In the genomic region with DNA sequence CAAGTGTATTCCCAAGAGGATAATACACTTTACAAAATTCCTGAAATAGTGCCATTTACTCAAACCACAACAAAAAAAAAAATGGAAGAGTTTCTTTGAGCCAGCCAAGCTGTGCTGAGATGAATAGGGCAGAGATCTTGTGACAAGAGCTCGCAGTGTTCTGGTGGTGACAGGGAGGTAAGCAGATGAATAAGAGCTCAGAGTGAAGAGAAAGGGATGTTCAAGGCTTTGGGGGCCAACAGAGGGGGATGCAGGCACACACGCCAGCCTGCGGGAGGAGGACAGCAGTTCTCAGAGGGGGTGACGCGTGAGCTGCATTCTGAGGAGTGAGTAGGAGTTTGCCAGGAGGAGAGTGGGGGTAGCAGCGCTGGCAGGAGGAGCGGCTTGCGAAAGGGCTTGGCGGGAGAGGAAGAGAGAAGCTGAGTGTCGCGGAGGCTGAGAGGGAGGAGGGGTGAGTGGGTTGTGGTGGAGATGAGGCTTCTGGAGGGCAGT, we compare ENCODE assay signal across 9 cellular contexts.
A peak's percentile ranks its signal among the peaks of the same experiment; 100 is the strongest.
DNase-seq lines count a peak whose midpoint lies in the region; ATAC-seq and TF ChIP-seq lines count a peak whose summit lies in the region.
"Had no signal": no experiment of that assay in that cellular context is flagged by ENCODE, and none has a peak within 500 bp of the region (broad histone marks: within the 10 kb centered on the region; RNA-seq: fewer than 3 reads in every experiment).

No MANE protein-coding gene starts in this region.

- H3K79me1 ChIP-seq in mesenchymal stem cell (replicated peaks; ENCODE audit: low read length, poor library complexity, severe bottlenecking) = peaks cover 3% of the 10 kb centered on the region

- 6 to 10% methylated on average over 11 of the region's 11 CpGs for WGBS in ectodermal cell, 2 experiments
- WGBS in mesenchymal stem cell = 22% methylated on average over 11 of the region's 11 CpGs
- 74 to 77% methylated on average over 11 of the region's 11 CpGs for WGBS in aorta, 2 donors

- no peak overlapping the region for H2BK120ac ChIP-seq in mesenchymal stem cell (ENCODE audit: low read depth, low read length)

- H3K23ac ChIP-seq in mesenchymal stem cell (ENCODE audit: low read length in 2 of 2) = no peak overlapping the region

- H3K4me3 Mint-ChIP-seq in MCF 10A (ENCODE audit: unreplicated experiment) = no peak overlapping the region

- TF ChIP-seq CTCF in breast epithelium (IDR thresholded peaks at IDR 0.05) = no peak
- no peak for TF ChIP-seq CTCF in MCF 10A (IDR thresholded peaks at IDR 0.05; ENCODE audit: unreplicated experiment)

- peak overlapping the region; percentile 13 for H3K4me2 ChIP-seq in mesenchymal stem cell (ENCODE audit: low read length, poor library complexity, severe bottlenecking)
- H3K4me2 ChIP-seq: BLaER1 treated with 17β-estradiol and CSF1 and Interleukin-3, amounts not matched to agents 10 nM and 100 nM had no signal

- DNase-seq in breast epithelium (ENCODE audit: low spot score in 2 of 2) (peak; percentile 44 to 56), MCF 10A (ENCODE audit: unreplicated experiment) (no peak), mesenchymal stem cell (peak; percentile 77), aorta (peak; percentile 80 to 88), NCI-H2227 (lab: John Stamatoyannopoulos, UW; ENCODE audit: unreplicated experiment) (no peak), NCI-H510A treated with DMSO at 0.1 percent for 48 hours (lab: John Stamatoyannopoulos, UW) (no peak)

- H2BK15ac ChIP-seq in mesenchymal stem cell (ENCODE audit: low read depth, poor library complexity, severe bottlenecking) = no peak overlapping the region

- H2BK12ac ChIP-seq in mesenchymal stem cell (ENCODE audit: low read length in 2 of 2) = peak overlapping the region in 1 of 2 experiments; percentile 76

- POLR2A ChIA-PET in MCF 10A (lab: Yijun Ruan, JAX) = no interaction called here

- no peak overlapping the region for H3K14ac ChIP-seq in mesenchymal stem cell (ENCODE audit: low read length in 2 of 2)

- CTCF ChIA-PET in MCF 10A (lab: Yijun Ruan, JAX) = interaction anchor here (0.7 to 12.3 kb wide), 8 partner anchors 12 to 739 kb away, joined by 3 to 286 read pairs (median 6); no protein-coding TSS in a partner anchor

- H2AK5ac ChIP-seq in mesenchymal stem cell (ENCODE audit: low read length, severe bottlenecking) = no peak overlapping the region

- no peak overlapping the region for H4K8ac ChIP-seq in mesenchymal stem cell (ENCODE audit: low read length)

- H4K91ac ChIP-seq in mesenchymal stem cell (ENCODE audit: low read length) = no peak overlapping the region

- peak overlapping the region; percentile 67 for H3K18ac ChIP-seq in mesenchymal stem cell (ENCODE audit: low read depth in 1 of 2, low read length in 2 of 2)

- BruUV-seq in MCF 10A (replicated peaks; lab: Mats Ljungman, UMichigan) = no TSS peak

- H3K9ac ChIP-seq in mesenchymal stem cell (ENCODE audit: low read length) = peak overlapping the region; percentile 66
- H3K9ac ChIP-seq: BLaER1 treated with 17β-estradiol and CSF1 and Interleukin-3, amounts not matched to agents 10 nM and 100 nM had no signal

- H3K36me3 ChIP-seq in breast epithelium = no peaks in the 10 kb centered on the region
- H3K36me3 ChIP-seq in ectodermal cell (ENCODE audit: control insufficient read depth, insufficient read depth, low read length) = no peaks in the 10 kb centered on the region
- peaks cover 20 to 24% of the 10 kb centered on the region in 2 experiments for H3K36me3 ChIP-seq in mesenchymal stem cell (ENCODE audit: control insufficient read depth in 1 of 2, insufficient read depth in 2 of 2, low read depth in 1 of 2, low read length in 2 of 2)
- H3K36me3 ChIP-seq in aorta (ENCODE audit: control insufficient read depth in 1 of 2, insufficient read depth in 2 of 2, low read length in 1 of 2) = peaks cover 0 to 3% of the 10 kb centered on the region in 2 donors

- no peaks in the 10 kb centered on the region for H3K27me3 Mint-ChIP-seq in MCF 10A (ENCODE audit: insufficient read depth, unreplicated experiment)

- H3K27ac ChIP-seq in breast epithelium (peak overlapping the region; percentile 68 to 81), ectodermal cell (ENCODE audit: insufficient read depth, low read depth, low read length, poor library complexity, severe bottlenecking) (peak overlapping the region; percentile 66), mesenchymal stem cell (ENCODE audit: low read length, poor library complexity, severe bottlenecking) (no peak overlapping the region), aorta (ENCODE audit: low read depth in 1 of 2, low read length in 2 of 2) (no peak overlapping the region)
- H3K27ac ChIP-seq: BLaER1 treated with 17β-estradiol and CSF1 and Interleukin-3, amounts not matched to agents 10 nM and 100 nM had no signal

- no peak overlapping the region for H3K27ac Mint-ChIP-seq in MCF 10A (ENCODE audit: low read depth, unreplicated experiment)

- H3K4me1 ChIP-seq in breast epithelium = no peaks in the 10 kb centered on the region
- H3K4me1 ChIP-seq in ectodermal cell (ENCODE audit: control insufficient read depth, insufficient read depth, low read length) = peaks cover 10% of the 10 kb centered on the region
- H3K4me1 ChIP-seq in mesenchymal stem cell (ENCODE audit: control insufficient read depth, insufficient read depth, low read depth, low read length) = peaks cover 7% of the 10 kb centered on the region
- H3K4me1 ChIP-seq in aorta (ENCODE audit: control insufficient read depth in 1 of 2, insufficient read depth in 2 of 2, low read length in 2 of 2) = peaks cover 0 to 4% of the 10 kb centered on the region in 2 donors
- H3K4me1 ChIP-seq: BLaER1 treated with 17β-estradiol and CSF1 and Interleukin-3, amounts not matched to agents 10 nM and 100 nM had no signal

- H3K27me3 ChIP-seq in breast epithelium (no peaks in the 10 kb centered on the region), ectodermal cell (ENCODE audit: control insufficient read depth, insufficient read depth, low read length, poor library complexity, severe bottlenecking) (no peaks in the 10 kb centered on the region), mesenchymal stem cell (ENCODE audit: control insufficient read depth in 1 of 2, insufficient read depth in 1 of 2, low read length in 2 of 2) (no peaks in the 10 kb centered on the region), aorta (ENCODE audit: control insufficient read depth in 1 of 2, insufficient read depth in 2 of 2, low read length in 1 of 2) (no peaks in the 10 kb centered on the region)
- H3K27me3 ChIP-seq: BLaER1 treated with 17β-estradiol and CSF1 and Interleukin-3, amounts not matched to agents 10 nM and 100 nM had no signal

- H3K9me3 Mint-ChIP-seq in MCF 10A (ENCODE audit: unreplicated experiment) = no peaks in the 10 kb centered on the region

- no peak for TF ChIP-seq POLR2A in breast epithelium (IDR thresholded peaks at IDR 0.05)

- H3K9me3 ChIP-seq in breast epithelium = no peaks in the 10 kb centered on the region
- H3K9me3 ChIP-seq in ectodermal cell (ENCODE audit: control insufficient read depth, low read length) = no peaks in the 10 kb centered on the region
- H3K9me3 ChIP-seq in mesenchymal stem cell (ENCODE audit: control insufficient read depth, low read length) = no peaks in the 10 kb centered on the region
- no peaks in the 10 kb centered on the region for H3K9me3 ChIP-seq in aorta (ENCODE audit: control insufficient read depth, low read length)
- H3K9me3 ChIP-seq: BLaER1 treated with 17β-estradiol and CSF1 and Interleukin-3, amounts not matched to agents 10 nM and 100 nM had no signal

- peaks cover 14% of the 10 kb centered on the region for H3K36me3 Mint-ChIP-seq in MCF 10A (ENCODE audit: insufficient read depth, unreplicated experiment)

- peak; percentile 88 for ATAC-seq in aorta (ENCODE audit: low FRiP score)
- no peak for ATAC-seq in GM19035 (IDR thresholded peaks at IDR 0.05; ENCODE audit: unreplicated experiment)

- peaks cover 6% of the 10 kb centered on the region for H3K4me1 Mint-ChIP-seq in MCF 10A (ENCODE audit: insufficient read depth, unreplicated experiment)

- peak overlapping the region; percentile 49 for H2AFZ ChIP-seq in mesenchymal stem cell (ENCODE audit: low read depth, low read length)

- no peak overlapping the region for H2BK5ac ChIP-seq in mesenchymal stem cell (ENCODE audit: low read depth, low read length, poor library complexity, severe bottlenecking)

- H3K4me3 ChIP-seq in breast epithelium (peak overlapping the region in 2 of 3 donors; percentile 37 to 56), ectodermal cell (ENCODE audit: insufficient read depth, low read depth, low read length) (no peak overlapping the region), mesenchymal stem cell (ENCODE audit: insufficient read depth in 1 of 2, low read depth in 1 of 2, low read length in 2 of 2) (peak overlapping the region in 1 of 2 experiments; percentile 45), aorta (ENCODE audit: low read length in 2 of 2) (no peak overlapping the region)
- H3K4me3 ChIP-seq: BLaER1 treated with 17β-estradiol and CSF1 and Interleukin-3, amounts not matched to agents 10 nM and 100 nM had no signal

- H3K4ac ChIP-seq in mesenchymal stem cell (ENCODE audit: low read depth in 1 of 2, low read length in 2 of 2) = no peak overlapping the region

- intact Hi-C loops in breast epithelium (cut with DNase I; ENCODE audit: low total_unique reads) (no loop called here), MCF 10A (cut with micrococcal nuclease) (no loop called here), aorta (cut with DNase I) (loop anchor here in 1 of 2 donors (5.0 kb wide), 1 partner anchor 741 kb away; no protein-coding TSS in a partner anchor)

Comparison
In these comparisons a context has a peak if more than half of its experiments do, and no peak if none do; other contexts are left out.
1. DNase-seq: peak in breast epithelium (2 of 2), mesenchymal stem cell (single experiment) and aorta (2 of 2); none in MCF 10A (single experiment), NCI-H2227 (single experiment) and NCI-H510A treated with DMSO at 0.1 percent for 48 hours (single experiment).
2. H3K27ac ChIP-seq: peak in breast epithelium (2 of 2) and ectodermal cell (single experiment); none in mesenchymal stem cell (single experiment) and aorta (0 of 2).
3. H3K4me3 ChIP-seq: peak in breast epithelium (2 of 3); none in ectodermal cell (single experiment) and aorta (0 of 2).